In the genomic region with DNA sequence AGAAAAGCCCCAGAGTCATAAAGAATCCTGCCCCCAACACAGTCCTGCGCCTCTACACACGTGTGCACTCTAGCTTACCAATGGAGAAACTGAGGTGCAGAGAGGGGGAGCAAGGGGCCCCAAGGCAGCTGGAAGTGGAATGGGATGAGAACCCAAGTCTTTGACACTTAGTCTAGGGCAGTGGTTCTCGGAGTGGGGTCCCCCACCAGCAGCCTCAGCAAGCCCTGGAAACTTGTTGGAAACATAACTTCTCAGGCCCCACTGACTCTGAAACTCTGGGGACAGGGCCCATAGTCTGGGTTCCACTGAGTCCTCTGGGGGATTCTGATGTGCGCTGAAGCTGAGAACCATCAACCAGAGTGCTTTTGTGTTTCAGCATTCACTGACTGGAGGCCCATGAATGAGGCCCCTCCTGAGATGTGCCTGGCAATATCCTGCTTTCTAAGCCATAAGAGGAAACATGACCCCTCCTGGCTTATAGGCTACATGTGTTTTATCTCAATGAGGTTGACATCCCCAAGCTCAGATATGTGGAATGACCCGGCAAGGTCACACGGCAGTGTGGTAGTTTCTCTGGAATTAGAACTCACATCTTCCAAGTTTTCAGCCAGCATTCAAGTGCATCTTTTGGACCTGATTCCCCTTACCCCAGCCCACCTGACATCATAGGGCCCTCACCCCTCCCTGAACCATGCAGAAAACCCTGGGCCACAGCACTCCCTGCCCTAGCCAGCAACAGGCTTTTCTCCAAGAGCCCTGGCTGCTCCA, we compare ENCODE assay signal across 17 cellular contexts.
DNase-seq lines count a peak whose midpoint lies in the region; ATAC-seq, FAIRE-seq and TF ChIP-seq lines count a peak whose summit lies in the region.
"Had no signal": no experiment of that assay in that cellular context is flagged by ENCODE, and none has a peak within 500 bp of the region (broad histone marks: within the 10 kb centered on the region; RNA-seq: fewer than 3 reads in every experiment).

No MANE protein-coding gene starts in this region.

- peaks cover 8% of the 10 kb centered on the region for H3K4me1 Mint-ChIP-seq in astrocyte (ENCODE audit: low read depth, unreplicated experiment)
- H3K4me1 Mint-ChIP-seq: CD4-positive, CD25-positive, alpha-beta regulatory T cell had no signal

- H3K27me3 Mint-ChIP-seq in astrocyte (ENCODE audit: low read depth, unreplicated experiment) = peaks cover 14% of the 10 kb centered on the region
- H3K27me3 Mint-ChIP-seq: CD4-positive, CD25-positive, alpha-beta regulatory T cell had no signal

- H3K27me3 ChIP-seq in BE2C = no peaks in the 10 kb centered on the region
- peaks cover 9% of the 10 kb centered on the region for H3K27me3 ChIP-seq in astrocyte (ENCODE audit: insufficient read depth, low read length)
- H3K27me3 ChIP-seq in neuronal stem cell (ENCODE audit: control insufficient read depth in 3 of 3, insufficient read depth in 3 of 3, low read depth in 1 of 3, low read length in 3 of 3) = peaks cover 0 to 8% (median 0%) of the 10 kb centered on the region in 3 experiments

- peak overlapping the region; percentile 34 for H3K27ac Mint-ChIP-seq in astrocyte (ENCODE audit: unreplicated experiment)
- H3K27ac Mint-ChIP-seq: CD4-positive, CD25-positive, alpha-beta regulatory T cell had no signal

- CTCF ChIA-PET in HEK293 (lab: Yijun Ruan, JAX) = no interaction called here

- no peak overlapping the region for H3K23ac ChIP-seq in neuronal stem cell (ENCODE audit: low read depth, low read length, poor library complexity)

- no CpG with 5 or more reads among the region's 6 CpGs for WGBS in neuronal stem cell (ENCODE audit: extremely low coverage in 2 of 2, insufficient read length in 2 of 2, insufficient replicate concordance in 1 of 2), 2 donors

- H2AFZ ChIP-seq in astrocyte (ENCODE audit: low read depth, low read length) (no peak overlapping the region), neuronal stem cell (ENCODE audit: low read length) (no peak overlapping the region)
- H2AFZ ChIP-seq: PC-9 had no signal

- TF ChIP-seq CTCF in BE2C (IDR thresholded peaks at IDR 0.05; ENCODE audit: low read depth, low read length) = no peak; the same call in 1 of the 2 replicates
- no peak for TF ChIP-seq CTCF in HEK293 (tag by site-specific recombination; IDR thresholded peaks at IDR 0.05)
- no peak for TF ChIP-seq CTCF in astrocyte (IDR thresholded peaks at IDR 0.05; ENCODE audit: insufficient read depth, low read depth, low read length)

- no peak for ATAC-seq in GM21825 (IDR thresholded peaks at IDR 0.05; ENCODE audit: unreplicated experiment)

- H3K9me3 ChIP-seq in BE2C (no peaks in the 10 kb centered on the region), HEK293 (ENCODE audit: control insufficient read depth, insufficient read depth, low read depth, low read length) (no peaks in the 10 kb centered on the region), astrocyte (ENCODE audit: insufficient read depth, low read depth, low read length) (no peaks in the 10 kb centered on the region), neuronal stem cell (replicated peaks in 1 of 2; ENCODE audit: control insufficient read depth in 2 of 2, insufficient read depth in 1 of 2, low read depth in 1 of 2, low read length in 2 of 2) (no peaks in the 10 kb centered on the region)
- H3K9me3 ChIP-seq: Caco-2 had no signal

- peak overlapping the region; percentile 78 for H3K18ac ChIP-seq in neuronal stem cell (ENCODE audit: low read length)

- H4K8ac ChIP-seq in neuronal stem cell (ENCODE audit: low read depth, low read length) = no peak overlapping the region

- H3K36me3 ChIP-seq in BE2C (no peaks in the 10 kb centered on the region), HEK293 (ENCODE audit: control insufficient read depth in 2 of 2, insufficient read depth in 1 of 2, low read length in 2 of 2) (no peaks in the 10 kb centered on the region), astrocyte (ENCODE audit: insufficient read depth, low read length) (no peaks in the 10 kb centered on the region), neuronal stem cell (replicated peaks in 1 of 2; ENCODE audit: control insufficient read depth in 2 of 2, insufficient read depth in 2 of 2, low read length in 2 of 2) (no peaks in the 10 kb centered on the region)

- H3K4me3 ChIP-seq in BE2C (ENCODE audit: low read depth, low read length) (no peak overlapping the region; the same call in 1 of the 2 replicates), HEK293 (ENCODE audit: low read depth, low read length) (no peak overlapping the region), astrocyte (ENCODE audit: insufficient read depth, low read depth, low read length) (no peak overlapping the region), neuronal stem cell (ENCODE audit: low read length in 2 of 2) (no peak overlapping the region)
- H3K4me3 ChIP-seq: PC-9 had no signal

- peaks cover 29% of the 10 kb centered on the region for H3K4me1 ChIP-seq in BE2C
- H3K4me1 ChIP-seq in HEK293 (ENCODE audit: control insufficient read depth, insufficient read depth, low read length) = no peaks in the 10 kb centered on the region
- no peaks in the 10 kb centered on the region for H3K4me1 ChIP-seq in astrocyte (ENCODE audit: insufficient read depth, low read length)
- H3K4me1 ChIP-seq in neuronal stem cell (ENCODE audit: control insufficient read depth in 2 of 2, insufficient read depth in 1 of 2, low read depth in 1 of 2, low read length in 2 of 2) = peaks cover 0 to 8% of the 10 kb centered on the region in 2 donors
- H3K4me1 ChIP-seq: Caco-2 had no signal

- H2BK15ac ChIP-seq in neuronal stem cell (ENCODE audit: low read length) = no peak overlapping the region

- H3K14ac ChIP-seq in neuronal stem cell (ENCODE audit: low read length) = no peak overlapping the region

- POLR2A ChIA-PET in HEK293 (lab: Yijun Ruan, JAX) = no interaction called here

- H3K9me3 Mint-ChIP-seq in astrocyte (ENCODE audit: unreplicated experiment) = peaks cover 4% of the 10 kb centered on the region
- H3K9me3 Mint-ChIP-seq: CD4-positive, CD25-positive, alpha-beta regulatory T cell had no signal

- H2BK12ac ChIP-seq in neuronal stem cell (ENCODE audit: low read length) = no peak overlapping the region

- H2BK5ac ChIP-seq in neuronal stem cell (ENCODE audit: low read length) = no peak overlapping the region

- H3K4ac ChIP-seq in neuronal stem cell (ENCODE audit: low read length) = no peak overlapping the region

- H3K9ac ChIP-seq in astrocyte (ENCODE audit: low read length) (no peak overlapping the region), neuronal stem cell (ENCODE audit: low read depth, low read length, poor library complexity) (no peak overlapping the region)

- no peak overlapping the region for H4K91ac ChIP-seq in neuronal stem cell (ENCODE audit: low read depth, low read length, poor library complexity)

- no peaks in the 10 kb centered on the region for H3K79me2 ChIP-seq in astrocyte (ENCODE audit: insufficient read depth, low read length)

- FAIRE-seq in astrocyte (lab: Jason Lieb, UNC) = no peak
- FAIRE-seq: H1 had no signal

- H2BK120ac ChIP-seq in neuronal stem cell (ENCODE audit: low read depth, low read length) = no peak overlapping the region

- H3K36me3 Mint-ChIP-seq in astrocyte (ENCODE audit: low read depth, unreplicated experiment) = no peaks in the 10 kb centered on the region
- H3K36me3 Mint-ChIP-seq: CD4-positive, CD25-positive, alpha-beta regulatory T cell had no signal

- H2AK5ac ChIP-seq in neuronal stem cell (ENCODE audit: low read depth, low read length) = peak overlapping the region; percentile 51

- H3K4me3 Mint-ChIP-seq in astrocyte (ENCODE audit: unreplicated experiment) = no peak overlapping the region
- H3K4me3 Mint-ChIP-seq: CD4-positive, CD25-positive, alpha-beta regulatory T cell had no signal

- DNase-seq in BE2C (peak; percentile 75), astrocyte (ENCODE audit: low read depth) (no peak), neuronal stem cell (ENCODE audit: low spot score) (no peak), DMS 273 treated with DMSO at 0.1 percent for 48 hours (lab: John Stamatoyannopoulos, UW) (no peak), kidney tubule cell (ENCODE audit: low spot score) (no peak)
- DNase-seq: CD4-positive, CD25-positive, alpha-beta regulatory T cell; EL; KBM-7; NCI-H1417 treated with DMSO at 0.1 percent for 48 hours; NCI-H2081 treated with DMSO at 0.1 percent for 48 hours; NCI-H446; NCI-H748 treated with DMSO at 0.1 percent for 48 hours; PC-9 had no signal

- no peak overlapping the region for H3K4me2 ChIP-seq in astrocyte (ENCODE audit: low read length)
- H3K4me2 ChIP-seq in neuronal stem cell (ENCODE audit: insufficient read depth, low read length, poor library complexity, severe bottlenecking) = no peak overlapping the region
- H3K4me2 ChIP-seq: PC-9 had no signal

- no peaks in the 10 kb centered on the region for H4K20me1 ChIP-seq in astrocyte (ENCODE audit: insufficient read depth, low read length)

- H3K79me1 ChIP-seq in neuronal stem cell (ENCODE audit: low read depth, low read length) = no peaks in the 10 kb centered on the region

- H3K27ac ChIP-seq in HEK293 (ENCODE audit: extremely low read depth, low read depth, low read length) = no peak overlapping the region
- H3K27ac ChIP-seq in astrocyte (ENCODE audit: low read depth, low read length) = no peak overlapping the region
- H3K27ac ChIP-seq in neuronal stem cell (replicated peaks; ENCODE audit: low read length) = no peak overlapping the region
- H3K27ac ChIP-seq: PC-9 had no signal

TF ChIP-seq in HEK293, 187 proteins besides CTCF, POLR2A, EP300 and RAD21:
- TF ChIP-seq ZNF19 (tag by site-specific recombination; IDR thresholded peaks at IDR 0.05; ENCODE audit: low read depth) (no peak), ZNF791 (tag by site-specific recombination; IDR thresholded peaks at IDR 0.05) (no peak), SCRT2 (tag by site-specific recombination; IDR thresholded peaks at IDR 0.05) (peak; percentile 51; the same call in 1 of the 2 replicates)
